ENCODE assay signal across 8 cellular contexts in genomic region chr12:89544730-89545184, GRCh38. TPM values are rescaled to one million over a fixed set of nuclear protein-coding genes. Genes with fewer than 3 reads are reported as not detected.
A peak's percentile ranks its signal among the peaks of the same experiment; 100 is the strongest.
DNase-seq lines count a peak whose midpoint lies in the region; ATAC-seq and TF ChIP-seq lines count a peak whose summit lies in the region.

No MANE protein-coding gene starts in this region.

- DNase-seq in DMS79 (lab: John Stamatoyannopoulos, UW), result peak; percentile 41
- peak; percentile 81 for DNase-seq in NCI-H2171 treated with DMSO at 0.1 percent for 48 hours (lab: John Stamatoyannopoulos, UW)
- peak; percentile 21 for DNase-seq in nephron progenitor cell
- no peak for DNase-seq in foreskin keratinocyte
- no peak for DNase-seq in NCI-H1436 treated with DMSO at 0.1 percent for 48 hours (lab: John Stamatoyannopoulos, UW)
- DNase-seq in effector CD8-positive, alpha-beta T cell (lab: John Stamatoyannopoulos, UW), result no peak

- H3K27ac ChIP-seq in foreskin keratinocyte, result no peak overlapping the region

- TF ChIP-seq CTCF in nephron progenitor cell (IDR thresholded peaks at IDR 0.05) (no peak), foreskin keratinocyte (conservative IDR thresholded peaks at IDR 0.05) (no peak)

- peaks cover 26% of the 10 kb centered on the region for H3K4me1 Mint-ChIP-seq in dendritic cell treated with granulocyte-macrophage colony-stimulating factor and Interleukin-4, amounts not matched to agents 40 ng/mL and 50 ng/mL, for 4 days (ENCODE audit: low read depth)
- peaks cover 50% of the 10 kb centered on the region for H3K4me1 Mint-ChIP-seq in nephron progenitor cell

- no peaks in the 10 kb centered on the region for H3K4me1 ChIP-seq in foreskin keratinocyte

- H3K27me3 Mint-ChIP-seq in dendritic cell treated with granulocyte-macrophage colony-stimulating factor and Interleukin-4, amounts not matched to agents 40 ng/mL and 50 ng/mL, for 4 days, result peaks cover 1% of the 10 kb centered on the region
- peaks cover 1% of the 10 kb centered on the region for H3K27me3 Mint-ChIP-seq in nephron progenitor cell (ENCODE audit: low read depth, poor library complexity)

- no peaks in the 10 kb centered on the region for H3K27me3 ChIP-seq in foreskin keratinocyte

- peak overlapping the region; percentile 7 for H3K27ac Mint-ChIP-seq in dendritic cell treated with granulocyte-macrophage colony-stimulating factor and Interleukin-4, amounts not matched to agents 40 ng/mL and 50 ng/mL, for 4 days
- peak overlapping the region; percentile 51 for H3K27ac Mint-ChIP-seq in nephron progenitor cell

- intact Hi-C loops in dendritic cell treated with granulocyte-macrophage colony-stimulating factor and Interleukin-4, amounts not matched to agents 40 ng/mL and 50 ng/mL, for 4 days (cut with micrococcal nuclease), result loop anchor here (2.0 to 5.0 kb wide), 2 partner anchors 1308 to 1396 kb away; no protein-coding TSS in a partner anchor

- ATAC-seq in GM19397 (IDR thresholded peaks at IDR 0.05; ENCODE audit: unreplicated experiment), result no peak
- no peak for ATAC-seq in foreskin keratinocyte

- H3K9me3 Mint-ChIP-seq in dendritic cell treated with granulocyte-macrophage colony-stimulating factor and Interleukin-4, amounts not matched to agents 40 ng/mL and 50 ng/mL, for 4 days, result no peaks in the 10 kb centered on the region
- no peaks in the 10 kb centered on the region for H3K9me3 Mint-ChIP-seq in nephron progenitor cell

- no peak overlapping the region for H3K4me3 Mint-ChIP-seq in dendritic cell treated with granulocyte-macrophage colony-stimulating factor and Interleukin-4, amounts not matched to agents 40 ng/mL and 50 ng/mL, for 4 days
- no peak overlapping the region for H3K4me3 Mint-ChIP-seq in nephron progenitor cell

- no peaks in the 10 kb centered on the region for H3K36me3 Mint-ChIP-seq in dendritic cell treated with granulocyte-macrophage colony-stimulating factor and Interleukin-4, amounts not matched to agents 40 ng/mL and 50 ng/mL, for 4 days (ENCODE audit: low read depth)
- no peaks in the 10 kb centered on the region for H3K36me3 Mint-ChIP-seq in nephron progenitor cell (ENCODE audit: low read depth)

RNA-seq across cellular contexts. Expression of gene POC1B, which starts 18.9 kb away (rescaled TPM):
- total RNA-seq in foreskin keratinocyte, result 16.6 and 16.9 TPM in 2 replicates
- polyA plus RNA-seq in foreskin keratinocyte, result 5.2 and 6.9 TPM in 2 replicates

RNA-seq across cellular contexts. Expression of gene GALNT4, which starts 20.2 kb away (rescaled TPM):
- total RNA-seq in foreskin keratinocyte, result 4.1 and 4.4 TPM in 2 replicates
- 0.71 TPM in 1 of 2 replicates, not detected in the other for polyA plus RNA-seq in foreskin keratinocyte

Comparison
In these comparisons a context has a peak if more than half of its experiments do, and no peak if none do; other contexts are left out.
1. DNase-seq: peak in DMS79 (single experiment), NCI-H2171 treated with DMSO at 0.1 percent for 48 hours (single experiment) and nephron progenitor cell (single experiment); none in foreskin keratinocyte (0 of 2), NCI-H1436 treated with DMSO at 0.1 percent for 48 hours (single experiment) and effector CD8-positive, alpha-beta T cell (single experiment).